Comparison of ENCODE assay signal across 15 cellular contexts in genomic region chr3:143170043-143170442, GRCh38. TPM values are rescaled to one million over a fixed set of nuclear protein-coding genes. Genes with fewer than 3 reads are reported as not detected.
DNase-seq lines count a peak whose midpoint lies in the region; ATAC-seq and TF ChIP-seq lines count a peak whose summit lies in the region.
"Had no signal": no experiment of that assay in that cellular context is flagged by ENCODE, and none has a peak within 500 bp of the region (broad histone marks: within the 10 kb centered on the region; RNA-seq: fewer than 3 reads in every experiment).

No MANE protein-coding gene starts in this region.

- POLR2A ChIA-PET in activated CD4-positive, alpha-beta memory T cell treated with anti-CD3 and anti-CD28 coated beads, Interleukin-2, amount 10 ng/mL, durations not matched to agents 7 days and 5 days (lab: Charles Lee), result no interaction called here

- H2BK15ac ChIP-seq in mesenchymal stem cell (ENCODE audit: low read depth, poor library complexity, severe bottlenecking), result no peak overlapping the region

- no peak overlapping the region for H3K23ac ChIP-seq in mesenchymal stem cell (ENCODE audit: low read length in 2 of 2)

- H3K4ac ChIP-seq in mesenchymal stem cell (ENCODE audit: low read depth in 1 of 2, low read length in 2 of 2), result peak overlapping the region in 1 of 2 experiments; percentile 75

- H3K27ac Mint-ChIP-seq in activated CD4-positive, alpha-beta memory T cell treated with anti-CD3 and anti-CD28 coated beads, Interleukin-2, amount 10 ng/mL, durations not matched to agents 7 days and 5 days, result peak overlapping the region; percentile 78

- no peak for TF ChIP-seq CTCF in left ventricle myocardium inferior (IDR thresholded peaks at IDR 0.05; ENCODE audit: borderline replicate concordance)

- H3K36me3 Mint-ChIP-seq in activated CD4-positive, alpha-beta memory T cell treated with anti-CD3 and anti-CD28 coated beads, Interleukin-2, amount 10 ng/mL, durations not matched to agents 7 days and 5 days (ENCODE audit: low read depth), result peaks cover 8% of the 10 kb centered on the region

- H3K4me3 ChIP-seq in left ventricle myocardium inferior, result no peak overlapping the region
- H3K4me3 ChIP-seq in mesenchymal stem cell (ENCODE audit: insufficient read depth in 1 of 2, low read depth in 1 of 2, low read length in 2 of 2), result no peak overlapping the region
- H3K4me3 ChIP-seq in thymus (ENCODE audit: low read length), result peak overlapping the region; percentile 42
- H3K4me3 ChIP-seq: GM23248 had no signal

- CTCF ChIA-PET in activated CD4-positive, alpha-beta memory T cell treated with anti-CD3 and anti-CD28 coated beads, Interleukin-2, amount 10 ng/mL, durations not matched to agents 7 days and 5 days (lab: Charles Lee), result no interaction called here

- H3K27me3 ChIP-seq in left ventricle myocardium inferior (ENCODE audit: low read depth) (no peaks in the 10 kb centered on the region), mesenchymal stem cell (ENCODE audit: control insufficient read depth in 1 of 2, insufficient read depth in 1 of 2, low read length in 2 of 2) (no peaks in the 10 kb centered on the region), thymus (ENCODE audit: control insufficient read depth, insufficient read depth) (no peaks in the 10 kb centered on the region)

- peak overlapping the region; percentile 58 for H2BK120ac ChIP-seq in mesenchymal stem cell (ENCODE audit: low read depth, low read length)

- no peaks in the 10 kb centered on the region for H3K79me1 ChIP-seq in mesenchymal stem cell (replicated peaks; ENCODE audit: low read length, poor library complexity, severe bottlenecking)

- no peaks in the 10 kb centered on the region for H3K27me3 Mint-ChIP-seq in activated CD4-positive, alpha-beta memory T cell treated with anti-CD3 and anti-CD28 coated beads, Interleukin-2, amount 10 ng/mL, durations not matched to agents 7 days and 5 days

- H2AFZ ChIP-seq in mesenchymal stem cell (ENCODE audit: low read depth, low read length), result no peak overlapping the region
- H2AFZ ChIP-seq: GM23248 had no signal

- H2BK5ac ChIP-seq in mesenchymal stem cell (ENCODE audit: low read depth, low read length, poor library complexity, severe bottlenecking), result no peak overlapping the region

- no peak overlapping the region for H4K8ac ChIP-seq in mesenchymal stem cell (ENCODE audit: low read length)

- no peak overlapping the region for H3K4me3 Mint-ChIP-seq in activated CD4-positive, alpha-beta memory T cell treated with anti-CD3 and anti-CD28 coated beads, Interleukin-2, amount 10 ng/mL, durations not matched to agents 7 days and 5 days

- H2AK5ac ChIP-seq in mesenchymal stem cell (ENCODE audit: low read length, severe bottlenecking), result no peak overlapping the region

- H3K18ac ChIP-seq in mesenchymal stem cell (ENCODE audit: low read depth in 1 of 2, low read length in 2 of 2), result peak overlapping the region; percentile 56 to 93

- WGBS in mesenchymal stem cell, result 72% methylated on average over 5 of the region's 6 CpGs
- 14% methylated on average over 6 of the region's 6 CpGs for WGBS in thymus

- H2BK12ac ChIP-seq in mesenchymal stem cell (ENCODE audit: low read length in 2 of 2), result peak overlapping the region; percentile 87 to 99

- H3K27ac ChIP-seq in left ventricle myocardium inferior (replicated peaks), result peak overlapping the region; percentile 68
- no peak overlapping the region for H3K27ac ChIP-seq in mesenchymal stem cell (ENCODE audit: low read length, poor library complexity, severe bottlenecking)
- H3K27ac ChIP-seq in thymus (ENCODE audit: low read depth), result peak overlapping the region; percentile 92
- H3K27ac ChIP-seq: GM23248, RWPE1 had no signal

- DNase-seq in left ventricle myocardium inferior (no peak), left cardiac atrium (no peak), mesenchymal stem cell (no peak), NCI-H524 treated with DMSO at 0.1 percent for 48 hours (lab: John Stamatoyannopoulos, UW) (no peak), DMS79 treated with DMSO at 0.1 percent for 48 hours (lab: John Stamatoyannopoulos, UW) (no peak), kidney tubule cell (ENCODE audit: low spot score) (no peak)
- no peak for DNase-seq in activated CD4-positive, alpha-beta memory T cell treated with anti-CD3 and anti-CD28 coated beads, Interleukin-2, amount 10 ng/mL, durations not matched to agents 7 days and 5 days
- DNase-seq: erythroblast; hippocampal formation; NCI-H1048; NCI-H510A; stimulated activated CD4-positive, alpha-beta T cell treated with anti-CD3 and anti-CD28 coated beads, Interleukin-4, amount 100 ng/mL, for 24 hours had no signal

- intact Hi-C loops in left ventricle myocardium inferior (cut with micrococcal nuclease), result no loop called here
- intact Hi-C loops in left cardiac atrium (cut with DNase I), result no loop called here

- H4K91ac ChIP-seq in mesenchymal stem cell (ENCODE audit: low read length), result no peak overlapping the region

- H3K4me1 ChIP-seq in left ventricle myocardium inferior (peaks cover 10% of the 10 kb centered on the region), mesenchymal stem cell (ENCODE audit: control insufficient read depth, insufficient read depth, low read depth, low read length) (peaks cover 3% of the 10 kb centered on the region), thymus (ENCODE audit: control insufficient read depth, insufficient read depth, low read length) (peaks cover 28% of the 10 kb centered on the region)

- H3K4me1 Mint-ChIP-seq in activated CD4-positive, alpha-beta memory T cell treated with anti-CD3 and anti-CD28 coated beads, Interleukin-2, amount 10 ng/mL, durations not matched to agents 7 days and 5 days, result peaks cover 56% of the 10 kb centered on the region

- no peak for ATAC-seq in left cardiac atrium

- no peak overlapping the region for H3K9ac ChIP-seq in mesenchymal stem cell (ENCODE audit: low read length)
- H3K9ac ChIP-seq: GM23248 had no signal

- H3K4me2 ChIP-seq in mesenchymal stem cell (ENCODE audit: low read length, poor library complexity, severe bottlenecking), result no peak overlapping the region

- no peak overlapping the region for H3K14ac ChIP-seq in mesenchymal stem cell (ENCODE audit: low read length in 2 of 2)

- H3K9me3 Mint-ChIP-seq in activated CD4-positive, alpha-beta memory T cell treated with anti-CD3 and anti-CD28 coated beads, Interleukin-2, amount 10 ng/mL, durations not matched to agents 7 days and 5 days, result peaks cover 15% of the 10 kb centered on the region

- H3K9me3 ChIP-seq in left ventricle myocardium inferior (replicated peaks), result peaks cover 15% of the 10 kb centered on the region
- peaks cover 3% of the 10 kb centered on the region for H3K9me3 ChIP-seq in mesenchymal stem cell (ENCODE audit: control insufficient read depth, low read length)
- H3K9me3 ChIP-seq in thymus (ENCODE audit: control insufficient read depth), result no peaks in the 10 kb centered on the region

- H3K36me3 ChIP-seq in left ventricle myocardium inferior, result no peaks in the 10 kb centered on the region
- no peaks in the 10 kb centered on the region for H3K36me3 ChIP-seq in mesenchymal stem cell (ENCODE audit: control insufficient read depth in 1 of 2, insufficient read depth in 2 of 2, low read depth in 1 of 2, low read length in 2 of 2)
- no peaks in the 10 kb centered on the region for H3K36me3 ChIP-seq in thymus (ENCODE audit: control insufficient read depth, insufficient read depth)

RNA-seq across cellular contexts. Expression of gene CHST2, which starts 50.5 kb away (rescaled TPM):
- total RNA-seq in left ventricle myocardium inferior (1.8 TPM), left cardiac atrium (1 to 10 TPM; 2.3 to 6.7 TPM)
- total RNA-seq in activated CD4-positive, alpha-beta memory T cell treated with anti-CD3 and anti-CD28 coated beads, Interleukin-2, amount 10 ng/mL, durations not matched to agents 7 days and 5 days, result 1 to 10 TPM; 1.4 to 1.7 TPM
- 42.8 TPM for polyA plus RNA-seq in mesenchymal stem cell (2013, experiment 1 of 2)
- polyA plus RNA-seq in mesenchymal stem cell (2013, experiment 2 of 2), result 43.5 TPM
- polyA plus RNA-seq in thymus, result 16.5 TPM
